In genomic region chr11:8328231-8328794, GRCh38 we compare ENCODE assay signal across 13 cellular contexts.
DNase-seq lines count a peak whose midpoint lies in the region; ATAC-seq and TF ChIP-seq lines count a peak whose summit lies in the region.
"Had no signal": no experiment of that assay in that cellular context is flagged by ENCODE, and none has a peak within 500 bp of the region (broad histone marks: within the 10 kb centered on the region; RNA-seq: fewer than 3 reads in every experiment).

No MANE protein-coding gene starts in this region.

- H3K9me3 ChIP-seq in RWPE2 (ENCODE audit: severe bottlenecking) = no peaks in the 10 kb centered on the region
- H3K9me3 ChIP-seq in aorta (ENCODE audit: control insufficient read depth, low read length) = no peaks in the 10 kb centered on the region
- H3K9me3 ChIP-seq in hepatocyte (ENCODE audit: low read depth) = no peaks in the 10 kb centered on the region
- H3K9me3 ChIP-seq: esophagus muscularis mucosa, Peyer's patch, suprapubic skin had no signal

- H2AFZ ChIP-seq in hepatocyte = no peak overlapping the region

- no peak overlapping the region for H3K4me2 ChIP-seq in hepatocyte

- H3K27me3 ChIP-seq in RWPE2 (ENCODE audit: insufficient read depth, poor library complexity, severe bottlenecking) (no peaks in the 10 kb centered on the region), aorta (ENCODE audit: control insufficient read depth in 1 of 2, insufficient read depth in 2 of 2, low read length in 1 of 2) (peaks cover 0 to 1% of the 10 kb centered on the region in 2 donors), hepatocyte (no peaks in the 10 kb centered on the region)
- H3K27me3 ChIP-seq: Peyer's patch had no signal

- intact Hi-C loops in natural killer cell (cut with micrococcal nuclease) = no loop called here
- intact Hi-C loops in aorta (cut with DNase I) = no loop called here

- TF ChIP-seq CTCF in natural killer cell (IDR thresholded peaks at IDR 0.05) (no peak), RWPE2 (IDR thresholded peaks at IDR 0.05; ENCODE audit: poor library complexity, severe bottlenecking) (no peak), hepatocyte (IDR thresholded peaks at IDR 0.05; ENCODE audit: poor library complexity) (no peak)

- no peaks in the 10 kb centered on the region for H4K20me1 ChIP-seq in hepatocyte (ENCODE audit: insufficient read depth, poor library complexity, severe bottlenecking)

- peak in 1 of 2 donors; percentile 1 for ATAC-seq in natural killer cell treated with Interleukin-12 subunit alpha and Interleukin-12 subunit beta and Interleukin-15 and Interleukin-18, amount 100 ng/mL, for 72 hours
- ATAC-seq in natural killer cell = no peak
- peak; percentile 1 for ATAC-seq in HG02798 (IDR thresholded peaks at IDR 0.05; ENCODE audit: poor library complexity, unreplicated experiment)
- no peak for ATAC-seq in RWPE2 (ENCODE audit: low read depth)
- ATAC-seq in aorta (ENCODE audit: low FRiP score) = no peak
- ATAC-seq in GM21737 (IDR thresholded peaks at IDR 0.05; ENCODE audit: unreplicated experiment) = no peak
- no peak for ATAC-seq in HG03439 (IDR thresholded peaks at IDR 0.05; ENCODE audit: unreplicated experiment)

- H3K27ac ChIP-seq in RWPE2 (ENCODE audit: poor library complexity, severe bottlenecking) (no peak overlapping the region), aorta (ENCODE audit: low read depth in 1 of 2, low read length in 2 of 2) (no peak overlapping the region), hepatocyte (no peak overlapping the region)
- H3K27ac ChIP-seq: esophagus muscularis mucosa, Peyer's patch, suprapubic skin had no signal

- 93 to 95% methylated on average over 7 of the region's 7 CpGs for WGBS in aorta, 2 donors
- WGBS in hepatocyte (ENCODE audit: low lambda C conversion rate, missing lambda C conversion rate) = 98% methylated on average over 7 of the region's 7 CpGs

- no peaks in the 10 kb centered on the region for H3K36me3 Mint-ChIP-seq in natural killer cell treated with Interleukin-12 subunit alpha and Interleukin-12 subunit beta and Interleukin-15 and Interleukin-18, amount 100 ng/mL, for 72 hours
- no peaks in the 10 kb centered on the region for H3K36me3 Mint-ChIP-seq in natural killer cell
- H3K36me3 Mint-ChIP-seq: naive B cell had no signal

- peaks cover 5 to 6% of the 10 kb centered on the region in 2 donors for H3K4me1 Mint-ChIP-seq in natural killer cell treated with Interleukin-12 subunit alpha and Interleukin-12 subunit beta and Interleukin-15 and Interleukin-18, amount 100 ng/mL, for 72 hours (ENCODE audit: low read depth in 2 of 2)
- H3K4me1 Mint-ChIP-seq in natural killer cell = no peaks in the 10 kb centered on the region

- H3K9me3 Mint-ChIP-seq in natural killer cell treated with Interleukin-12 subunit alpha and Interleukin-12 subunit beta and Interleukin-15 and Interleukin-18, amount 100 ng/mL, for 72 hours = no peaks in the 10 kb centered on the region
- H3K9me3 Mint-ChIP-seq in natural killer cell = no peaks in the 10 kb centered on the region
- H3K9me3 Mint-ChIP-seq: naive B cell had no signal

- H3K4me1 ChIP-seq in RWPE2 (ENCODE audit: insufficient read depth, poor library complexity, severe bottlenecking) = no peaks in the 10 kb centered on the region
- no peaks in the 10 kb centered on the region for H3K4me1 ChIP-seq in aorta (ENCODE audit: control insufficient read depth in 1 of 2, insufficient read depth in 2 of 2, low read length in 2 of 2)
- H3K4me1 ChIP-seq in hepatocyte (ENCODE audit: insufficient read depth) = peaks cover 6% of the 10 kb centered on the region

- peak; percentile 2 for DNase-seq in natural killer cell treated with Interleukin-12 subunit alpha and Interleukin-12 subunit beta and Interleukin-15 and Interleukin-18, amount 100 ng/mL, for 72 hours (ENCODE audit: low spot score)
- DNase-seq in natural killer cell (no peak), RWPE2 (ENCODE audit: low spot score) (peak; percentile 37), aorta (peak; percentile 36 to 48), hepatocyte (ENCODE audit: low spot score) (no peak)

- H3K9me2 ChIP-seq in hepatocyte (replicated peaks; ENCODE audit: insufficient read depth) = no peaks in the 10 kb centered on the region

- H3K27ac Mint-ChIP-seq in natural killer cell treated with Interleukin-12 subunit alpha and Interleukin-12 subunit beta and Interleukin-15 and Interleukin-18, amount 100 ng/mL, for 72 hours = no peak overlapping the region
- H3K27ac Mint-ChIP-seq in natural killer cell = no peak overlapping the region

- H3K4me3 Mint-ChIP-seq in natural killer cell treated with Interleukin-12 subunit alpha and Interleukin-12 subunit beta and Interleukin-15 and Interleukin-18, amount 100 ng/mL, for 72 hours = no peak overlapping the region
- no peak overlapping the region for H3K4me3 Mint-ChIP-seq in natural killer cell
- H3K4me3 Mint-ChIP-seq: naive B cell had no signal

- no peaks in the 10 kb centered on the region for H3K36me3 ChIP-seq in RWPE2 (ENCODE audit: low read depth)
- H3K36me3 ChIP-seq in aorta (ENCODE audit: control insufficient read depth in 1 of 2, insufficient read depth in 2 of 2, low read length in 1 of 2) = no peaks in the 10 kb centered on the region
- H3K36me3 ChIP-seq in hepatocyte (replicated peaks; ENCODE audit: insufficient read depth, low read depth) = no peaks in the 10 kb centered on the region
- H3K36me3 ChIP-seq: esophagus muscularis mucosa, Peyer's patch, suprapubic skin had no signal

- H3K79me2 ChIP-seq in hepatocyte = no peaks in the 10 kb centered on the region

- peaks cover 0 to 7% of the 10 kb centered on the region in 2 donors for H3K27me3 Mint-ChIP-seq in natural killer cell treated with Interleukin-12 subunit alpha and Interleukin-12 subunit beta and Interleukin-15 and Interleukin-18, amount 100 ng/mL, for 72 hours
- H3K27me3 Mint-ChIP-seq in natural killer cell (ENCODE audit: low read depth in 2 of 2) = no peaks in the 10 kb centered on the region

- no peak overlapping the region for H3K4me3 ChIP-seq in RWPE2 (ENCODE audit: severe bottlenecking)
- H3K4me3 ChIP-seq in aorta (ENCODE audit: low read length in 2 of 2) = no peak overlapping the region
- H3K4me3 ChIP-seq in hepatocyte = no peak overlapping the region
- H3K4me3 ChIP-seq: lung, suprapubic skin had no signal

Comparison
In these comparisons a context has a peak if more than half of its experiments do, and no peak if none do; other contexts are left out.
1. DNase-seq: peak in natural killer cell treated with Interleukin-12 subunit alpha and Interleukin-12 subunit beta and Interleukin-15 and Interleukin-18, amount 100 ng/mL, for 72 hours (single experiment), RWPE2 (single experiment) and aorta (2 of 2); none in natural killer cell (single experiment) and hepatocyte (single experiment).